ENCODE assay signal across 27 cellular contexts in the genomic region with DNA sequence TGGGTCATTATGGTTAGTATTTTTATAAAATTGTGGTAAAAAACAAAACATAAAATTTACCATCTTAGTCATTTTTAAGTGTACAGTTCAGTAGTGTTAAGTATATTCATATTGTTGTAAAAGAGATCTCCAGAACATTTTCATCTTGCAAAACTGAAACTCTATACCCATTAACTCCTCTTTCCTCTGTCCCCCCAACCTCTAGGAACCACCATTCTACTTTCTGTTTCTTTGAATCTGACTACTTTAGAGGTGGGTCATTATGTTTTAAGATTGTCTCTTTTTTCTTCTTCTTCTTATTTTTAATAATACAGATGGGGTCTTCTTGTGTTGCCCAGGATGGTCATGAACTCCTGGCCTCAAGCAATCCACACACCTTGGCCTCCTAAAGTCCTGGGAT.
"Had no signal": no experiment of that assay in that cellular context is flagged by ENCODE, and none has a peak within 500 bp of the region (broad histone marks: within the 10 kb centered on the region; RNA-seq: fewer than 3 reads in every experiment).

No MANE protein-coding gene starts in this region.

- H3K27me3 Mint-ChIP-seq: progenitor cell of endocrine pancreas, type B pancreatic cell had no signal

- H3K4me1 ChIP-seq: colonic mucosa, parathyroid adenoma, right atrium auricular region, sigmoid colon, testis, tibial artery had no signal

- H3K36me3 Mint-ChIP-seq: immature natural killer cell; memory B cell; natural killer cell; stimulated activated effector memory CD8-positive, alpha-beta T cell treated with anti-CD3 and anti-CD28 coated beads, Interleukin-12 subunit alpha, Interleukin-12 subunit beta, amount 100 ng/mL, for 72 hours had no signal

- ATAC-seq: left lobe of liver; natural killer cell; stimulated activated effector memory CD8-positive, alpha-beta T cell treated with anti-CD3 and anti-CD28 coated beads, Interleukin-12 subunit alpha, Interleukin-12 subunit beta, amount 100 ng/mL, for 72 hours; stimulated activated naive CD8-positive, alpha-beta T cell treated with anti-CD3 and anti-CD28 coated beads, Interleukin-15, Interleukin-2, amounts not matched to agents 100 U/mL and 50 U/mL, for 24 hours had no signal

- H3K4me3 Mint-ChIP-seq: immature natural killer cell; memory B cell; natural killer cell; stimulated activated effector memory CD8-positive, alpha-beta T cell treated with anti-CD3 and anti-CD28 coated beads, Interleukin-12 subunit alpha, Interleukin-12 subunit beta, amount 100 ng/mL, for 72 hours; type B pancreatic cell had no signal

- H3K27ac Mint-ChIP-seq: immature natural killer cell; memory B cell; natural killer cell; progenitor cell of endocrine pancreas; stimulated activated effector memory CD8-positive, alpha-beta T cell treated with anti-CD3 and anti-CD28 coated beads, Interleukin-12 subunit alpha, Interleukin-12 subunit beta, amount 100 ng/mL, for 72 hours; type B pancreatic cell had no signal

- FAIRE-seq: keratinocyte had no signal

- H3K79me2 ChIP-seq: parathyroid adenoma had no signal

- H3K9ac ChIP-seq: parathyroid adenoma had no signal

- H3K4me3 ChIP-seq: colonic mucosa, esophagus squamous epithelium, lung, right atrium auricular region, sigmoid colon, testis, tibial artery had no signal

- H3K9me3 Mint-ChIP-seq: natural killer cell; stimulated activated effector memory CD8-positive, alpha-beta T cell treated with anti-CD3 and anti-CD28 coated beads, Interleukin-12 subunit alpha, Interleukin-12 subunit beta, amount 100 ng/mL, for 72 hours; type B pancreatic cell had no signal

- H3K27ac ChIP-seq: colonic mucosa, esophagus squamous epithelium, neutrophil, parathyroid adenoma, right atrium auricular region, sigmoid colon, testis, tibial artery had no signal

- H3K27me3 ChIP-seq: colonic mucosa, esophagus squamous epithelium, neutrophil, right atrium auricular region, sigmoid colon, testis, tibial artery had no signal

- H2AFZ ChIP-seq: parathyroid adenoma had no signal

- H3K9me3 ChIP-seq: colonic mucosa, esophagus squamous epithelium, neutrophil, right atrium auricular region, sigmoid colon, testis, tibial artery had no signal

- H3K36me3 ChIP-seq: colonic mucosa, esophagus squamous epithelium, neutrophil, right atrium auricular region, sigmoid colon, tibial artery had no signal

- DNase-seq: colonic mucosa; dermis blood vessel endothelial cell; effector memory CD4-positive, alpha-beta T cell; erythroblast; esophagus squamous epithelium; foreskin melanocyte; glutamatergic neuron; hypothalamus; immature natural killer cell; natural killer cell; sigmoid colon; stimulated activated CD4-positive, alpha-beta T cell treated with anti-CD3 and anti-CD28 coated beads, Interleukin-2, amount 100 ng/mL, for 24 hours; stimulated activated CD4-positive, alpha-beta T cell treated with anti-CD3 and anti-CD28 coated beads, Interleukin-4, amount 100 ng/mL, for 24 hours; stimulated activated naive CD8-positive, alpha-beta T cell treated with anti-CD3 and anti-CD28 coated beads, Interleukin-15, Interleukin-2, amounts not matched to agents 100 U/mL and 50 U/mL, for 24 hours; substantia nigra; testis; tibial artery had no signal

- H3K4me1 Mint-ChIP-seq: immature natural killer cell; memory B cell; natural killer cell; stimulated activated effector memory CD8-positive, alpha-beta T cell treated with anti-CD3 and anti-CD28 coated beads, Interleukin-12 subunit alpha, Interleukin-12 subunit beta, amount 100 ng/mL, for 72 hours had no signal
